ENCODE assay signal across 10 cellular contexts in the genomic region with DNA sequence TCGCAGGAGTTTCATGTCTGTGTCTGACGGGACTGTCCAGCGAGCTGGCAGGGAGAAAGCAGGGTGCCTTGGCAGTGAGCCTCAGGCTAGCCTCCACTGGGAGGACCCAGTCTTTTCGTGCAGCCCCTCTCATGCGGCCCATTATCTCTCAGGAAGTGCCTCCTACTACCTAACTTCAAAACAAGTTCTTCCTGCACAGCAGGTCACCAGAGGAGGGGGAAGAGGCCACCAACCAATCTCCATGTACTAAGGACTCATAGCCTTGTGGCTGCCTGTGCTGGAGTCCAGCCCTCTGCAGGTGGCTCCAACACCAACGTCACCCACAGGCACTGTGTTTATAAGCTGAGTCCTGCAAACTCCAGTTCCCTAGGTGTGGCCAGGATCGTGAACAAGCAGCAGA. TPM values are rescaled to one million over a fixed set of nuclear protein-coding genes. Genes with fewer than 3 reads are reported as not detected.
DNase-seq lines count a peak whose midpoint lies in the region; ATAC-seq and TF ChIP-seq lines count a peak whose summit lies in the region.
"Had no signal": no experiment of that assay in that cellular context is flagged by ENCODE, and none has a peak within 500 bp of the region (broad histone marks: within the 10 kb centered on the region; RNA-seq: fewer than 3 reads in every experiment).

No MANE protein-coding gene starts in this region.

- ATAC-seq in heart right ventricle (no peak), right lobe of liver (peak in 1 of 4 donors; percentile 12)
- ATAC-seq: Panc1 had no signal

- H3K4me1 ChIP-seq in heart right ventricle = peaks cover 7 to 34% (median 24%) of the 10 kb centered on the region in 9 donors
- H3K4me1 ChIP-seq in right lobe of liver = peaks cover 0 to 1% (median under 1%) of the 10 kb centered on the region in 4 donors
- H3K4me1 ChIP-seq in urinary bladder (ENCODE audit: insufficient read depth) = no peaks in the 10 kb centered on the region

- intact Hi-C loops in cardiac septum (cut with DNase I) = no loop called here
- intact Hi-C loops in heart right ventricle (cut with DNase I) = no loop called here
- intact Hi-C loops in right lobe of liver (cut with DNase I) = no loop called here

- WGBS in heart right ventricle, 2 donors = 23 to 33% methylated on average over 7 of the region's 7 CpGs
- WGBS in right lobe of liver (ENCODE audit: insufficient coverage, low coverage, low lambda C conversion rate, missing lambda C conversion rate) = 28% methylated on average over 6 of the region's 7 CpGs
- 34% methylated on average over 7 of the region's 7 CpGs for WGBS in urinary bladder

- TF ChIP-seq CTCF in heart right ventricle (IDR thresholded peaks at IDR 0.05) (no peak), right lobe of liver (IDR thresholded peaks at IDR 0.05) (no peak)

- no peaks in the 10 kb centered on the region for H3K36me3 ChIP-seq in heart right ventricle
- no peaks in the 10 kb centered on the region for H3K36me3 ChIP-seq in right lobe of liver
- H3K36me3 ChIP-seq in urinary bladder (ENCODE audit: insufficient read depth) = no peaks in the 10 kb centered on the region

- no peak for TF ChIP-seq POLR2A in right lobe of liver (IDR thresholded peaks at IDR 0.05)

- no peak overlapping the region for H3K4me3 ChIP-seq in heart right ventricle
- H3K4me3 ChIP-seq in right lobe of liver = no peak overlapping the region
- no peak overlapping the region for H3K4me3 ChIP-seq in urinary bladder (ENCODE audit: low read depth, low read length)

- DNase-seq in cardiac septum (ENCODE audit: low spot score) (peak; percentile 49), heart right ventricle (no peak), right lobe of liver (peak in 2 of 3 donors; percentile 40 to 41), COR-L47 (lab: John Stamatoyannopoulos, UW) (no peak), OCI-M2 (lab: John Stamatoyannopoulos, UW; ENCODE audit: unreplicated experiment) (no peak), NCI-H146 (lab: John Stamatoyannopoulos, UW) (no peak)
- DNase-seq in activated CD8-positive, alpha-beta memory T cell treated with anti-CD3 and anti-CD28 coated beads, Interleukin-2, amount 50 U/mL, for 4 hours = peak; percentile 6

- H3K27ac ChIP-seq in heart right ventricle (no peak overlapping the region), right lobe of liver (no peak overlapping the region), urinary bladder (ENCODE audit: low read depth) (peak overlapping the region; percentile 27)

- H3K27me3 ChIP-seq in heart right ventricle (peaks cover 0 to 15% (median 8%) of the 10 kb centered on the region in 7 donors), right lobe of liver (no peaks in the 10 kb centered on the region)

- no peaks in the 10 kb centered on the region for H3K9me3 ChIP-seq in heart right ventricle
- H3K9me3 ChIP-seq in right lobe of liver = no peaks in the 10 kb centered on the region

RNA-seq across cellular contexts. Expression of a gene that starts 4.8 kb away (rescaled TPM):
- total RNA-seq in cardiac septum (0.89 TPM), heart right ventricle (1 to 10 TPM in 7 of 10 donors, under 1 TPM in 3; 0.76 to 7.3 (median 1.5) TPM), right lobe of liver (10 to 100 TPM in 5 of 6 experiments, 1 to 10 TPM in 1; 1.9 to 34.5 (median 18.2) TPM), urinary bladder (5.2 TPM)
- polyA plus RNA-seq in heart right ventricle (1 to 10 TPM; 3.9 to 8.3 TPM), urinary bladder (6.2 TPM)
- polyA plus RNA-seq: BJ had no signal

Comparison
In these comparisons a context has a peak if more than half of its experiments do, and no peak if none do; other contexts are left out.
1. DNase-seq: peak in cardiac septum (single experiment), activated CD8-positive, alpha-beta memory T cell treated with anti-CD3 and anti-CD28 coated beads, Interleukin-2, amount 50 U/mL, for 4 hours (single experiment) and right lobe of liver (2 of 3); none in heart right ventricle (0 of 2), COR-L47 (single experiment), OCI-M2 (single experiment) and NCI-H146 (single experiment).